8 cellular contexts compared by ENCODE assay signal in the genomic region with DNA sequence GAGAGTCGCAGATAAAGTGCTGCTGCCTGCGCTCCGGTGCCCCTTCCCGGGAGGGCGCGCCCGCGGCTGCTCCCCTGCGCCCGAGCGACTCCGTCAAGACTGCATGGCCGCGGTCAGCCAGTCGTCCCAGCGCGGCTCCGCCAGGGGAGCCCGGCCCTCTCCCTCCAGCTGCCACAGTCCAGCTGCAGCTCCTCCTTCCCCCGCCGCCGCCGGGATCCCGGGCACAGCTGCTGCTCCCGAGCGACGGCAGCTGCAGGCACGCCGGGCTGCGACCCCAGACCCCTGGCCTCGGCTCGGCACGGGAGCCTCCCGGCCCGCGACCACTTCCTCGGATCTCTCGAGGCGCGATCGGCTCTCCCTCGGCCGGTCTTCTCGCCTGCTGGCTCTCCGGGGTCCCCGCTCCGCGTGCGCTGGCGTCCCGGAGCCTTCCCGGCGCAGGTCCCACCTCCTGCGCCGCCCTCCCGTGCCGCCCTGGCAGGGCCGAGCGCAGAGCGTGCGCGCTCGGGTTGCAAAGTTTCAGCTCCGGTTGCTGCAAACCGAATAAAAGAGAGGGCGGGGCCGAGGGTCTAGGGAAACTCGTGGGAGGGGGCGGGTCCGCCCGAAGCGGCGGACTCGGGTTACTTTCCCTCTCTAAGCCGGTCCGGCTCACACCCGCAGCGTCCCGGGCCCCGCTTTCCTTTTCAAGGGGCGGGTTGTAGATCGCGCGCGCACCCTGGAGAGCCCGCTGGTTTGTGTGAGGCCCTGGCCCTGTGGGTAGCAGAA. TPM values are rescaled to one million over a fixed set of nuclear protein-coding genes. Genes with fewer than 3 reads are reported as not detected.
DNase-seq lines count a peak whose midpoint lies in the region; ATAC-seq and TF ChIP-seq lines count a peak whose summit lies in the region.

TSS of gene CNKSR3 (minus strand) at position 542 of the 762 bp plus-strand sequence. CDS start 571 bp downstream, outside the sequence.

- H3K36me3 Mint-ChIP-seq in T-helper 2 cell treated with Interferon-gamma antibody and Interleukin-4, amounts not matched to agents 5 μg/mL and 100 μg/mL, for 36 hours (ENCODE audit: low read depth) = no peaks in the 10 kb centered on the region

- no peak for TF ChIP-seq POLR2A in lower leg skin (IDR thresholded peaks at IDR 0.05)

- H3K27me3 Mint-ChIP-seq in T-helper 2 cell treated with Interferon-gamma antibody and Interleukin-4, amounts not matched to agents 5 μg/mL and 100 μg/mL, for 36 hours (ENCODE audit: low read depth) = peaks cover 60% of the 10 kb centered on the region

- DNase-seq in activated naive CD4-positive, alpha-beta T cell treated with Interleukin-2 at 50 U/mL for 16 hours = peak; percentile 11
- no peak for DNase-seq in activated naive CD4-positive, alpha-beta T cell (lab: John Stamatoyannopoulos, UW)
- DNase-seq in NCI-H128 (lab: John Stamatoyannopoulos, UW; ENCODE audit: unreplicated experiment) (peak; percentile 93), lower leg skin (ENCODE audit: low spot score in 2 of 2) (peak; percentile 78 to 96)
- DNase-seq in T-helper 2 cell treated with Interferon-gamma antibody and Interleukin-4, amounts not matched to agents 5 μg/mL and 100 μg/mL, for 36 hours (ENCODE audit: low spot score) = no peak
- no peak for DNase-seq in effector memory CD4-positive, alpha-beta T cell
- DNase-seq in stimulated activated CD4-positive, alpha-beta T cell treated with anti-CD3 and anti-CD28 coated beads, Interleukin-4, amount 100 ng/mL, for 4 hours = peak; percentile 6 to 26

- peak within 1 kb of the TSS; percentile 39 for H3K4me3 ChIP-seq in effector memory CD4-positive, alpha-beta T cell (ENCODE audit: insufficient read depth, low read depth, low read length, poor library complexity, severe bottlenecking)
- H3K4me3 ChIP-seq in lower leg skin (ENCODE audit: low read depth, poor library complexity, severe bottlenecking) = peak within 1 kb of the TSS; percentile 56

- TF ChIP-seq CTCF in lower leg skin (IDR thresholded peaks at IDR 0.05) = no peak

- H3K27me3 ChIP-seq in effector memory CD4-positive, alpha-beta T cell (replicated peaks; ENCODE audit: control insufficient read depth, insufficient read depth, low read length, poor library complexity, severe bottlenecking) = no peaks in the 10 kb centered on the region

- no peaks in the 10 kb centered on the region for H3K9me3 Mint-ChIP-seq in T-helper 2 cell treated with Interferon-gamma antibody and Interleukin-4, amounts not matched to agents 5 μg/mL and 100 μg/mL, for 36 hours

- H3K27ac ChIP-seq in effector memory CD4-positive, alpha-beta T cell (ENCODE audit: insufficient read depth, low read length, poor library complexity, severe bottlenecking) = no peak within 1 kb of the TSS

- H3K36me3 ChIP-seq in effector memory CD4-positive, alpha-beta T cell (ENCODE audit: control insufficient read depth, insufficient read depth, low read length) = no peaks in the 10 kb centered on the region

- no peaks in the 10 kb centered on the region for H3K9me3 ChIP-seq in effector memory CD4-positive, alpha-beta T cell (ENCODE audit: control insufficient read depth, low read length)

- H3K4me1 Mint-ChIP-seq in T-helper 2 cell treated with Interferon-gamma antibody and Interleukin-4, amounts not matched to agents 5 μg/mL and 100 μg/mL, for 36 hours (ENCODE audit: low read depth) = peaks cover 3% of the 10 kb centered on the region

- peak within 1 kb of the TSS; percentile 61 for H3K4me3 Mint-ChIP-seq in T-helper 2 cell treated with Interferon-gamma antibody and Interleukin-4, amounts not matched to agents 5 μg/mL and 100 μg/mL, for 36 hours

- ATAC-seq in HG02678 (IDR thresholded peaks at IDR 0.05; ENCODE audit: unreplicated experiment) = peak; percentile 77

- intact Hi-C loops in lower leg skin (cut with DNase I; ENCODE audit: low total_unique reads) = no loop called here

- peaks cover 11% of the 10 kb centered on the region for H3K4me1 ChIP-seq in effector memory CD4-positive, alpha-beta T cell (ENCODE audit: control insufficient read depth, insufficient read depth, low read length, poor library complexity, severe bottlenecking)

- H3K27ac Mint-ChIP-seq in T-helper 2 cell treated with Interferon-gamma antibody and Interleukin-4, amounts not matched to agents 5 μg/mL and 100 μg/mL, for 36 hours = no peak within 1 kb of the TSS

- WGBS in lower leg skin, 2 donors = 1% methylated on average over 37 to 54 of the region's 86 CpGs

RNA-seq across cellular contexts. Expression of gene CNKSR3, which starts in this region (rescaled TPM):
- total RNA-seq in lower leg skin = 10 to 100 TPM in 1 of 4 donors, 1 to 10 TPM in 3; 8.8 to 11.1 (median 9.4) TPM

Comparison
In these comparisons a context has a peak if more than half of its experiments do, and no peak if none do; other contexts are left out.
1. DNase-seq: peak in activated naive CD4-positive, alpha-beta T cell treated with Interleukin-2 at 50 U/mL for 16 hours (single experiment), NCI-H128 (single experiment), lower leg skin (2 of 2) and stimulated activated CD4-positive, alpha-beta T cell treated with anti-CD3 and anti-CD28 coated beads, Interleukin-4, amount 100 ng/mL, for 4 hours (2 of 2); none in activated naive CD4-positive, alpha-beta T cell (0 of 4), T-helper 2 cell treated with Interferon-gamma antibody and Interleukin-4, amounts not matched to agents 5 μg/mL and 100 μg/mL, for 36 hours (single experiment) and effector memory CD4-positive, alpha-beta T cell (0 of 3).